Comparison of ENCODE assay signal across 8 cellular contexts in genomic region chr3:5226783-5227182, GRCh38. TPM values are rescaled to one million over a fixed set of nuclear protein-coding genes. Genes with fewer than 3 reads are reported as not detected.
DNase-seq lines count a peak whose midpoint lies in the region; ATAC-seq and TF ChIP-seq lines count a peak whose summit lies in the region.
"Had no signal": no experiment of that assay in that cellular context is flagged by ENCODE, and none has a peak within 500 bp of the region (broad histone marks: within the 10 kb centered on the region; RNA-seq: fewer than 3 reads in every experiment).

No MANE protein-coding gene starts in this region.

- no peaks in the 10 kb centered on the region for H3F3A ChIP-seq in neural cell (ENCODE audit: insufficient read depth, low read length, poor library complexity, severe bottlenecking)

- no peak overlapping the region for H3K4me2 ChIP-seq in neural cell (ENCODE audit: low read length)

- no peaks in the 10 kb centered on the region for H3K4me1 ChIP-seq in body of pancreas
- H3K4me1 ChIP-seq: pancreas had no signal

- no peak overlapping the region for H3K9ac ChIP-seq in neural cell (ENCODE audit: low read length)

- no peaks in the 10 kb centered on the region for H3K9me3 ChIP-seq in body of pancreas
- no peaks in the 10 kb centered on the region for H3K9me3 ChIP-seq in neural cell (ENCODE audit: low read length)
- H3K9me3 ChIP-seq: pancreas had no signal

- H3K36me3 ChIP-seq in body of pancreas (replicated peaks in 1 of 2; ENCODE audit: insufficient read depth in 1 of 2, low read depth in 2 of 2): no peaks in the 10 kb centered on the region
- no peaks in the 10 kb centered on the region for H3K36me3 ChIP-seq in neural cell (ENCODE audit: insufficient read depth, low read length)
- H3K36me3 ChIP-seq: pancreas had no signal

- H3K79me2 ChIP-seq in neural cell (replicated peaks; ENCODE audit: insufficient read depth, low read length): no peaks in the 10 kb centered on the region

- no peaks in the 10 kb centered on the region for H4K20me1 ChIP-seq in neural cell (ENCODE audit: insufficient read depth)

- H3K4me3 ChIP-seq in body of pancreas (no peak overlapping the region), neural cell (ENCODE audit: low read length) (no peak overlapping the region)
- H3K4me3 ChIP-seq: pancreas had no signal

- no peak for TF ChIP-seq EP300 in Ishikawa (IDR thresholded peaks at IDR 0.05; ENCODE audit: borderline replicate concordance)
- TF ChIP-seq EP300 in neural cell (conservative IDR thresholded peaks at IDR 0.05; ENCODE audit: poor library complexity, severe bottlenecking): no peak

- TF ChIP-seq CTCF in GM12874 (IDR thresholded peaks at IDR 0.05; ENCODE audit: insufficient read depth, low read depth, low read length) (0 out of 2 replicates have a peak, but pooled peaks have one; percentile 5), body of pancreas (IDR thresholded peaks at IDR 0.05) (peak in 5 of 7 experiments; percentile 12 to 51 (median 40)), neural cell (IDR thresholded peaks at IDR 0.05; ENCODE audit: poor library complexity, severe bottlenecking) (peak; percentile 91)

- H3K27ac ChIP-seq in body of pancreas (no peak overlapping the region), neural cell (ENCODE audit: low read length) (no peak overlapping the region)
- H3K27ac ChIP-seq: pancreas had no signal

- no peaks in the 10 kb centered on the region for H3K9me2 ChIP-seq in neural cell (ENCODE audit: insufficient read depth, low read length)

- TF ChIP-seq RAD21 in Ishikawa (IDR thresholded peaks at IDR 0.05; ENCODE audit: low read depth) (peak; percentile 42), neural cell (conservative IDR thresholded peaks at IDR 0.05) (peak; percentile 91)

- DNase-seq in body of pancreas: no peak
- no peak for DNase-seq in NK-92 (lab: John Stamatoyannopoulos, UW; ENCODE audit: unreplicated experiment)
- no peak for DNase-seq in OCI-M2 (lab: John Stamatoyannopoulos, UW; ENCODE audit: unreplicated experiment)
- DNase-seq: pancreas had no signal

- H2AFZ ChIP-seq in neural cell (ENCODE audit: low read depth, low read length): no peak overlapping the region

- TF ChIP-seq POLR2A in body of pancreas (IDR thresholded peaks at IDR 0.05): no peak

- H3K27me3 ChIP-seq in body of pancreas (no peaks in the 10 kb centered on the region), neural cell (ENCODE audit: insufficient read depth, low read depth, low read length) (no peaks in the 10 kb centered on the region)
- H3K27me3 ChIP-seq: pancreas had no signal

- intact Hi-C loops in body of pancreas (cut with DNase I): no loop called here

- 33 to 38% methylated on average over 6 of the region's 6 CpGs for WGBS in body of pancreas, 2 donors

- ATAC-seq in body of pancreas: no peak
- no peak for ATAC-seq in HG03439 (IDR thresholded peaks at IDR 0.05; ENCODE audit: unreplicated experiment)

TF ChIP-seq in Ishikawa, 13 proteins besides CTCF, POLR2A, EP300 and RAD21 (continues in another document):
- TF ChIP-seq REST (IDR thresholded peaks at IDR 0.05; ENCODE audit: low read depth) (no peak), TAF1 (IDR thresholded peaks at IDR 0.05; ENCODE audit: low read depth) (no peak), TCF12 (IDR thresholded peaks at IDR 0.05; ENCODE audit: low read depth) (no peak), ZBTB7A (IDR thresholded peaks at IDR 0.05; ENCODE audit: low read depth) (no peak), CEBPB (IDR thresholded peaks at IDR 0.05) (no peak), EGR1 (IDR thresholded peaks at IDR 0.05) (no peak), TEAD4 (IDR thresholded peaks at IDR 0.05) (no peak), CREB1 (IDR thresholded peaks at IDR 0.05; ENCODE audit: low read depth) (no peak), YY1 (IDR thresholded peaks at IDR 0.05; ENCODE audit: low read depth) (no peak), MAX (IDR thresholded peaks at IDR 0.05) (no peak), FOXM1 (IDR thresholded peaks at IDR 0.05; ENCODE audit: borderline replicate concordance, low read depth) (no peak)
- TF ChIP-seq, protein P1, sequence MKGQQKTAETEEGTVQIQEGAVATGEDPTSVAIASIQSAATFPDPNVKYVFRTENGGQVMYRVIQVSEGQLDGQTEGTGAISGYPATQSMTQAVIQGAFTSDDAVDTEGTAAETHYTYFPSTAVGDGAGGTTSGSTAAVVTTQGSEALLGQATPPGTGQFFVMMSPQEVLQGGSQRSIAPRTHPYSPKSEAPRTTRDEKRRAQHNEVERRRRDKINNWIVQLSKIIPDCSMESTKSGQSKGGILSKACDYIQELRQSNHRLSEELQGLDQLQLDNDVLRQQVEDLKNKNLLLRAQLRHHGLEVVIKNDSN (IDR thresholded peaks at IDR 0.05): no peak

TF ChIP-seq in neural cell, 6 proteins besides CTCF, POLR2A, EP300 and RAD21:
- no peak for TF ChIP-seq REST (IDR thresholded peaks at IDR 0.05; ENCODE audit: borderline replicate concordance)
- TF ChIP-seq POLR2AphosphoS5 (IDR thresholded peaks at IDR 0.05): peak; percentile 41
- TF ChIP-seq SMC3 (conservative IDR thresholded peaks at IDR 0.05; ENCODE audit: poor library complexity): peak; percentile 88
- TF ChIP-seq EZH2 (IDR thresholded peaks at IDR 0.05; ENCODE audit: borderline replicate concordance, insufficient read depth, low read length, poor library complexity, severe bottlenecking): no peak
- no peak for TF ChIP-seq MXI1 (conservative IDR thresholded peaks at IDR 0.05; ENCODE audit: poor library complexity, severe bottlenecking)

RNA-seq across cellular contexts. Expression of gene EDEM1, which starts 39.3 kb away (rescaled TPM):
- 10 to 100 TPM; 23.9 to 46.1 TPM for total RNA-seq in body of pancreas
- polyA plus RNA-seq in neural cell: 11.9 and 13.6 TPM in 2 replicates
- 9.3 and 22.6 TPM in 2 replicates for polyA minus RNA-seq in neural cell

Comparison
In these comparisons a context has a peak if more than half of its experiments do, and no peak if none do; other contexts are left out.
1. CTCF ChIP-seq: peak in every context shown above with its lines; median percentile 91 in neural cell; 40 in body of pancreas; 5 in GM12874.